In the genomic region with DNA sequence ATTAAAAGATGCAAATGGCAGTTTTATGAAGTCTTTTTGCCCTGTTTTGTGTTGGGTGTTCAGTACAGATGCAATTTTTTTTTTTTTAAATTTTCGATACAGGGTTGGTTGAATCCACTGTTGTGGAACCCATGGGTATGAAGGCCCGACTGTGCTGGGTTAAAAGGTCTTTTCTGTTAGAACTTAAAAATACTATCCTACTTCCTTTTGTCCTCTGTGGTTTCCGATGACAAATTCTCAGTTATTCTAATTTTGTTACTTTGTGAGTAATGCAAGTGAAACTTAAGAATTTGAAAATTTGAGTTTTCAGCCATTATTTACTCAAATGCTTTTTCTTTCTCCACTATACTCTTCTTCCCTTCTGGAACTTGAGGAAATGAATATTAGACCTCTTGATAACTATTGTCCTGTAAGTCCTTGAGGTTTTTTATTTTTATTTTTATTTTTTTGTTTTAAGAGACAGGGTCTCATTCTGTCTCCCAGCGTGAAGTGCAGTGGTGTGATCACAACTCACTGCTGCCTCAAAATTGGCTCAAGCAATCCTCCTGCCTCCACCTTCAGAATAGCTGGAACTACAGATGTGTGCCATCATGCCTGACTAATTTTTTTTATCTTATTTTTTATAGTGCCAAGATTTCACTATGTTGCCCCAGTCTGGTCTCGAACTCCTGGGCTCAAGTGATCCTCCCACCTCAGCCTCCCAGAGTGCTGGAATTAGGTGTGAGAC, we compare ENCODE assay signal across 8 cellular contexts.
DNase-seq lines count a peak whose midpoint lies in the region; ATAC-seq and TF ChIP-seq lines count a peak whose summit lies in the region.

No MANE protein-coding gene starts in this region.

- intact Hi-C loops in uterus (cut with DNase I; ENCODE audit: low total_unique reads) = no loop called here

- ATAC-seq in GM18499 (IDR thresholded peaks at IDR 0.05; ENCODE audit: insufficient read depth, unreplicated experiment) (peak; percentile 52), GM21529 (IDR thresholded peaks at IDR 0.05; ENCODE audit: unreplicated experiment) (peak; percentile 69)

- no peak for TF ChIP-seq POLR2A in uterus (IDR thresholded peaks at IDR 0.05)

- no peaks in the 10 kb centered on the region for H3K27me3 Mint-ChIP-seq in IgD-negative memory B cell

- DNase-seq in germinal center (ENCODE audit: low spot score) (peak; percentile 48), NCI-H345 treated with DMSO at 0.1 percent for 48 hours (lab: John Stamatoyannopoulos, UW; ENCODE audit: unreplicated experiment) (no peak), uterus (no peak), NCI-H82 treated with DMSO at 0.1 percent for 48 hours (lab: John Stamatoyannopoulos, UW; ENCODE audit: unreplicated experiment) (no peak), NCI-H510A (lab: John Stamatoyannopoulos, UW) (no peak)

- H3K4me3 ChIP-seq in uterus = no peak overlapping the region

- H3K27me3 ChIP-seq in uterus = no peaks in the 10 kb centered on the region

- no peaks in the 10 kb centered on the region for H3K9me3 ChIP-seq in uterus

- peaks cover 51 to 64% (median 60%) of the 10 kb centered on the region in 3 donors for H3K4me1 Mint-ChIP-seq in IgD-negative memory B cell

- H3K9me3 Mint-ChIP-seq in IgD-negative memory B cell = peaks cover 0 to 5% (median 0%) of the 10 kb centered on the region in 3 donors

- no peak for TF ChIP-seq CTCF in uterus (IDR thresholded peaks at IDR 0.05)

- H3K4me3 Mint-ChIP-seq in IgD-negative memory B cell = peak overlapping the region; percentile 82 to 96 (median 94)

- peaks cover 0 to 3% of the 10 kb centered on the region in 2 donors for H3K4me1 ChIP-seq in uterus

- H3K27ac Mint-ChIP-seq in IgD-negative memory B cell = peak overlapping the region; percentile 86 to 96 (median 88)

- H3K27ac ChIP-seq in uterus = no peak overlapping the region

- H3K36me3 ChIP-seq in uterus = no peaks in the 10 kb centered on the region

- H3K36me3 Mint-ChIP-seq in IgD-negative memory B cell = peaks cover 10% of the 10 kb centered on the region
